In genomic region chr6:25315194-25315593, GRCh38 we compare ENCODE assay signal across 21 cellular contexts. TPM values are rescaled to one million over a fixed set of nuclear protein-coding genes. Genes with fewer than 3 reads are reported as not detected.
DNase-seq lines count a peak whose midpoint lies in the region; ATAC-seq and TF ChIP-seq lines count a peak whose summit lies in the region.
"Had no signal": no experiment of that assay in that cellular context is flagged by ENCODE, and none has a peak within 500 bp of the region (broad histone marks: within the 10 kb centered on the region; RNA-seq: fewer than 3 reads in every experiment).

No MANE protein-coding gene starts in this region.

- no peak for TF ChIP-seq POLR2A in stomach (IDR thresholded peaks at IDR 0.05)

- intact Hi-C loops in stomach (cut with DNase I; ENCODE audit: low total_unique reads) = no loop called here

- DNase-seq in NCI-H510A treated with DMSO at 0.1 percent for 48 hours (lab: John Stamatoyannopoulos, UW) = peak; percentile 30
- DNase-seq in NCI-H510A (lab: John Stamatoyannopoulos, UW) = no peak
- DNase-seq in NCI-H146 treated with DMSO at 0.1 percent for 48 hours (lab: John Stamatoyannopoulos, UW; ENCODE audit: unreplicated experiment) = peak; percentile 78
- DNase-seq in stomach = no peak
- no peak for DNase-seq in GM10266 (ENCODE audit: extremely low spot score)
- no peak for DNase-seq in GM19240 (ENCODE audit: insufficient read length, low spot score)
- DNase-seq: activated CD4-positive, alpha-beta T cell treated with anti-CD3 and anti-CD28 coated beads for 4 hours; activated naive CD4-positive, alpha-beta T cell; activated T-cell treated with anti-CD3 and anti-CD28 coated beads, Interleukin-2, amount 50 U/mL, for 4 hours; CD8-positive, alpha-beta memory T cell; DMS79; glutamatergic neuron; Karpas-422; MV-4-11; NCI-H1694; NCI-H446; RPMI8226 had no signal

- H3K4me1 ChIP-seq in ectodermal cell (ENCODE audit: control insufficient read depth, insufficient read depth, low read length) (peaks cover 50% of the 10 kb centered on the region), stomach (peaks cover 20 to 56% (median 25%) of the 10 kb centered on the region in 4 donors)

- H3K27ac ChIP-seq in ectodermal cell (ENCODE audit: insufficient read depth, low read depth, low read length, poor library complexity, severe bottlenecking) = peak overlapping the region; percentile 47
- peak overlapping the region in 4 of 5 donors; percentile 43 to 57 (median 52) for H3K27ac ChIP-seq in stomach
- H3K27ac ChIP-seq: neutrophil, upper lobe of left lung had no signal

- no peak for TF ChIP-seq EP300 in stomach (IDR thresholded peaks at IDR 0.05)

- no peaks in the 10 kb centered on the region for H3K36me3 ChIP-seq in ectodermal cell (ENCODE audit: control insufficient read depth, insufficient read depth, low read length)
- no peaks in the 10 kb centered on the region for H3K36me3 ChIP-seq in stomach
- H3K36me3 ChIP-seq: neutrophil, upper lobe of left lung had no signal

- H3K4me3 ChIP-seq in ectodermal cell (ENCODE audit: insufficient read depth, low read depth, low read length) (no peak overlapping the region), stomach (no peak overlapping the region)
- H3K4me3 ChIP-seq: upper lobe of left lung had no signal

- H3K27me3 ChIP-seq in ectodermal cell (ENCODE audit: control insufficient read depth, insufficient read depth, low read length, poor library complexity, severe bottlenecking) = no peaks in the 10 kb centered on the region
- H3K27me3 ChIP-seq in stomach = no peaks in the 10 kb centered on the region
- H3K27me3 ChIP-seq: neutrophil, upper lobe of left lung had no signal

- no peak for TF ChIP-seq CTCF in stomach (IDR thresholded peaks at IDR 0.05)
- TF ChIP-seq CTCF in GM10266 (IDR thresholded peaks at IDR 0.05; ENCODE audit: control insufficient read depth, insufficient read depth, low read depth, missing control alignments) = no peak

- 23 to 25% methylated on average over 7 of the region's 7 CpGs for WGBS in ectodermal cell, 2 experiments
- 48 to 93% (median 80%) methylated on average over 7 of the region's 7 CpGs for WGBS in stomach, 5 donors

- H3K9me3 ChIP-seq in ectodermal cell (ENCODE audit: control insufficient read depth, low read length) (no peaks in the 10 kb centered on the region), stomach (no peaks in the 10 kb centered on the region)
- H3K9me3 ChIP-seq: neutrophil, upper lobe of left lung had no signal

- no peak for ATAC-seq in HG03469 (IDR thresholded peaks at IDR 0.05; ENCODE audit: unreplicated experiment)
- ATAC-seq: activated T-cell treated with anti-CD3 and anti-CD28 coated beads, Interleukin-2, amount 50 U/mL, for 4 hours had no signal

RNA-seq across cellular contexts. Expression of gene CARMIL1, which starts 36.0 kb away (rescaled TPM):
- polyA plus RNA-seq in ectodermal cell (2013, experiment 1 of 4) = 15.2 TPM
- polyA plus RNA-seq in ectodermal cell (2013, experiment 2 of 4) = 22.6 TPM
- 11.2 TPM for polyA plus RNA-seq in ectodermal cell (2013, experiment 3 of 4)
- 14.7 TPM for polyA plus RNA-seq in ectodermal cell (2013, experiment 4 of 4)
- 10 to 100 TPM; 12.5 to 42.7 (median 18.7) TPM for total RNA-seq in stomach
- polyA plus RNA-seq in stomach = 10 to 100 TPM; 10.5 to 11.9 (median 11.7) TPM
- polyA plus RNA-seq: CD8-positive, alpha-beta memory T cell had no signal

Comparison
In these comparisons a context has a peak if more than half of its experiments do, and no peak if none do; other contexts are left out.
1. DNase-seq: peak in NCI-H510A treated with DMSO at 0.1 percent for 48 hours (single experiment) and NCI-H146 treated with DMSO at 0.1 percent for 48 hours (single experiment); none in NCI-H510A (single experiment), stomach (single experiment), GM10266 (single experiment) and GM19240 (single experiment).